12 cellular contexts compared by ENCODE assay signal in genomic region chr5:180815241-180816031, GRCh38. TPM values are rescaled to one million over a fixed set of nuclear protein-coding genes. Genes with fewer than 3 reads are reported as not detected.
DNase-seq lines count a peak whose midpoint lies in the region; ATAC-seq and TF ChIP-seq lines count a peak whose summit lies in the region.
"Had no signal": no experiment of that assay in that cellular context is flagged by ENCODE, and none has a peak within 500 bp of the region (broad histone marks: within the 10 kb centered on the region; RNA-seq: fewer than 3 reads in every experiment).

No MANE protein-coding gene starts in this region.

- no peak for DNase-seq in heart right ventricle
- DNase-seq in Right ventricle myocardium superior: no peak
- DNase-seq in ascending aorta (ENCODE audit: low spot score in 2 of 2): peak in 1 of 2 donors; percentile 61
- peak; percentile 42 for DNase-seq in ureter (ENCODE audit: low spot score)
- no peak for DNase-seq in COLO668 (lab: John Stamatoyannopoulos, UW; ENCODE audit: unreplicated experiment)
- DNase-seq in brain microvascular endothelial cell: no peak
- DNase-seq: effector CD8-positive, alpha-beta T cell; NCI-H2081; stimulated activated CD4-positive, alpha-beta T cell treated with anti-CD3 and anti-CD28 coated beads, Interleukin-15, amount 100 ng/mL, for 24 hours had no signal

- H3K27me3 ChIP-seq in heart right ventricle (no peaks in the 10 kb centered on the region), ascending aorta (no peaks in the 10 kb centered on the region), muscle layer of duodenum (ENCODE audit: low read depth, low read length) (no peaks in the 10 kb centered on the region), brain microvascular endothelial cell (replicated peaks) (no peaks in the 10 kb centered on the region)

- H3K36me3 ChIP-seq in heart right ventricle (no peaks in the 10 kb centered on the region), ascending aorta (no peaks in the 10 kb centered on the region), muscle layer of duodenum (ENCODE audit: control insufficient read depth in 1 of 2, insufficient read depth in 2 of 2, low read length in 2 of 2) (no peaks in the 10 kb centered on the region), brain microvascular endothelial cell (replicated peaks) (no peaks in the 10 kb centered on the region)

- H3K4me3 ChIP-seq in heart right ventricle: peak overlapping the region in 9 of 10 donors; percentile 15 to 76 (median 36)
- peak overlapping the region; percentile 25 to 50 for H3K4me3 ChIP-seq in ascending aorta
- peak overlapping the region; percentile 3 to 45 for H3K4me3 ChIP-seq in muscle layer of duodenum (ENCODE audit: low read depth in 1 of 2, low read length in 2 of 2)
- H3K4me3 ChIP-seq in brain microvascular endothelial cell (ENCODE audit: low read depth, low read length): no peak overlapping the region
- H3K4me3 ChIP-seq: SK-N-MC had no signal

- H3K4me1 ChIP-seq in heart right ventricle: peaks cover 12 to 91% (median 66%) of the 10 kb centered on the region in 9 donors
- peaks cover 0 to 29% of the 10 kb centered on the region in 2 donors for H3K4me1 ChIP-seq in ascending aorta
- peaks cover 11 to 13% of the 10 kb centered on the region in 2 donors for H3K4me1 ChIP-seq in muscle layer of duodenum (ENCODE audit: control insufficient read depth in 1 of 2, insufficient read depth in 2 of 2, low read length in 2 of 2)

- peak overlapping the region; percentile 17 to 91 (median 86) for H3K27ac ChIP-seq in heart right ventricle
- peak overlapping the region; percentile 1 to 71 for H3K27ac ChIP-seq in ascending aorta
- H3K27ac ChIP-seq in muscle layer of duodenum (ENCODE audit: low read length): peak overlapping the region; percentile 40
- H3K27ac ChIP-seq in brain microvascular endothelial cell: no peak overlapping the region
- H3K27ac ChIP-seq: SK-N-MC had no signal

- in situ Hi-C loops in brain microvascular endothelial cell (cut with HindIII; ENCODE audit: low pct_ligation_motif_present, low sequenced_read_pairs): no loop called here

- intact Hi-C loops in heart right ventricle (cut with DNase I): loop anchor here in 3 of 10 donors (5.0 to 10.0 kb wide), 2 partner anchors 47 to 429 kb away; partner anchors contain the start of genes ZFP62 (in 2 of the 3) and RACK1 (in 1 of the 3)
- intact Hi-C loops in Right ventricle myocardium superior (cut with DNase I): no loop called here
- intact Hi-C loops in ascending aorta (cut with DNase I): loop anchor here (10.0 kb wide), 1 partner anchor 1191 kb away; the partner anchor contains the start of gene HNRNPH1

- ATAC-seq in heart right ventricle (peak in 3 of 8 donors; percentile 6 to 26 (median 21)), Right ventricle myocardium superior (ENCODE audit: poor library complexity) (no peak), GM18498 (IDR thresholded peaks at IDR 0.05; ENCODE audit: unreplicated experiment) (no peak)

- no peak for TF ChIP-seq CTCF in heart right ventricle (IDR thresholded peaks at IDR 0.05)
- TF ChIP-seq CTCF in ascending aorta (IDR thresholded peaks at IDR 0.05): no peak
- TF ChIP-seq CTCF in brain microvascular endothelial cell (IDR thresholded peaks at IDR 0.05; ENCODE audit: low read depth, low read length, missing control alignments): no peak

- WGBS in heart right ventricle, 2 donors: 64 to 66% methylated on average over 10 of the region's 10 CpGs

- H3K9me3 ChIP-seq in heart right ventricle (no peaks in the 10 kb centered on the region), ascending aorta (no peaks in the 10 kb centered on the region), muscle layer of duodenum (ENCODE audit: control insufficient read depth in 1 of 2, low read length in 2 of 2) (no peaks in the 10 kb centered on the region)

RNA-seq across cellular contexts. Expression of gene MGAT1, which starts 12.8 kb away (rescaled TPM):
- 100 to 1,000 TPM in 2 of 10 donors, 10 to 100 TPM in 8; 50.1 to 118 (median 59.7) TPM for total RNA-seq in heart right ventricle
- 100 to 1,000 TPM in 1 of 2 donors, 10 to 100 TPM in 1; 71.7 to 127 TPM for polyA plus RNA-seq in heart right ventricle
- 66.2 TPM for total RNA-seq in Right ventricle myocardium superior
- 257 TPM for total RNA-seq in ascending aorta
- total RNA-seq in ureter: 151 TPM

RNA-seq across cellular contexts. Expression of gene ZFP62, which starts 45.6 kb away (rescaled TPM):
- total RNA-seq in heart right ventricle (10 to 100 TPM; 11.3 to 17.6 (median 13.6) TPM), Right ventricle myocardium superior (16.6 TPM), ascending aorta (1.8 TPM), ureter (44.8 TPM)
- polyA plus RNA-seq in heart right ventricle: 10 to 100 TPM in 1 of 2 donors, 1 to 10 TPM in 1; 6.4 to 24.9 TPM
